In the genomic region with DNA sequence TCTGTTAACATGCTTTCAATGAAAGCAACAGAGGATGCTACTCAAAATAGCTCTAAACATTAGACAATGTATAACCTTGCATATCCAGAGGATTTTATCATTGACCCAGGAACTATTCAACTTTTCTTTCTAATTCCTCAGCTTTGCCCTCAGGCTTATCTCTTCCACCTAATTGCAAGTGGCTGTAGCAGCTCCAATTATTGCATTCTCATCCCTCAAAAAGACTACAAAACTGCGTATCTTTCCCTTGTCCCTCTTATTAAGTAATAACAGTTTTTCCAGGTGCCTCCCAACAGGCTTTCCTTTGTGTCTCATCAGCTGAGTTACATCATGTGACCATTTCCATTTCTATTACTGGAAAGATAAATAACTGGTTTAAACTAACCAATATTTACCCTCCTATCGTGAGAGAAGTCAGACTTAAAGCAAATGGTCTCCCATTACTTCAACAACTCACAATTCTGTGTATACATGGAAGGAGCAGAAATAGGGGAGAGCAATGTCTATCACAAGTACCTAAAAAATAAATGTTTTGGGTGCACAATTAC, we compare ENCODE assay signal across 23 cellular contexts.
DNase-seq lines count a peak whose midpoint lies in the region; ATAC-seq lines count a peak whose summit lies in the region.
"Had no signal": no experiment of that assay in that cellular context is flagged by ENCODE, and none has a peak within 500 bp of the region (broad histone marks: within the 10 kb centered on the region; RNA-seq: fewer than 3 reads in every experiment).

No MANE protein-coding gene starts in this region.

- CTCF ChIA-PET in activated CD4-positive, alpha-beta T cell treated with anti-CD3 and anti-CD28 coated beads, Interleukin-2, amount 10 ng/mL, durations not matched to agents 7 days and 5 days (lab: Charles Lee) = interaction anchor here (0.6 kb wide), 1 partner anchor 19 kb away, joined by 3 read pairs; no protein-coding TSS in a partner anchor
- CTCF ChIA-PET in naive thymus-derived CD4-positive, alpha-beta T cell (lab: Charles Lee) = interaction anchor here (0.7 to 1.5 kb wide), 7 partner anchors 9 to 249 kb away, joined by 3 to 6 read pairs (median 3); partner anchors contain the start of gene MBNL1

- peak overlapping the region; percentile 0 for H3K27ac Mint-ChIP-seq in activated CD4-positive, alpha-beta T cell treated with anti-CD3 and anti-CD28 coated beads, Interleukin-2, amount 10 ng/mL, durations not matched to agents 7 days and 5 days
- H3K27ac Mint-ChIP-seq in naive thymus-derived CD4-positive, alpha-beta T cell = peak overlapping the region in 8 of 9 donors; percentile 18 to 97 (median 84)
- H3K27ac Mint-ChIP-seq: activated CD8-positive, alpha-beta T cell treated with anti-CD3 and anti-CD28 coated beads for 36 hours; progenitor cell of endocrine pancreas; T-helper 2 cell treated with Interferon-gamma antibody and Interleukin-4, amounts not matched to agents 5 μg/mL and 100 μg/mL, for 36 hours had no signal

- no peak overlapping the region for H3K4me3 Mint-ChIP-seq in activated CD4-positive, alpha-beta T cell treated with anti-CD3 and anti-CD28 coated beads, Interleukin-2, amount 10 ng/mL, durations not matched to agents 7 days and 5 days
- peak overlapping the region in 6 of 10 donors; percentile 4 to 64 (median 32) for H3K4me3 Mint-ChIP-seq in naive thymus-derived CD4-positive, alpha-beta T cell
- H3K4me3 Mint-ChIP-seq: activated CD8-positive, alpha-beta T cell treated with anti-CD3 and anti-CD28 coated beads for 36 hours; activated T-cell treated with anti-CD3 and anti-CD28 coated beads, Interleukin-2, amount 50 U/mL, for 4 hours; neural crest cell; T-helper 2 cell treated with Interferon-gamma antibody and Interleukin-4, amounts not matched to agents 5 μg/mL and 100 μg/mL, for 36 hours had no signal

- H3K9me3 ChIP-seq in naive thymus-derived CD4-positive, alpha-beta T cell (ENCODE audit: control insufficient read depth in 2 of 3, low read length in 3 of 3) = no peaks in the 10 kb centered on the region
- H3K9me3 ChIP-seq: BLaER1 treated with 17β-estradiol and CSF1 and Interleukin-3, amounts not matched to agents 10 nM and 100 nM; left ventricle myocardium inferior; upper lobe of left lung had no signal

- no peak for DNase-seq in activated CD4-positive, alpha-beta T cell treated with anti-CD3 and anti-CD28 coated beads, Interleukin-2, amount 10 ng/mL, durations not matched to agents 7 days and 5 days
- DNase-seq in activated CD4-positive, alpha-beta T cell treated with anti-CD3 and anti-CD28 coated beads, Interleukin-2, amount 50 U/mL, for 4 hours = no peak
- DNase-seq in DMS53 treated with DMSO at 0.1 percent for 48 hours (lab: John Stamatoyannopoulos, UW; ENCODE audit: unreplicated experiment) (peak; percentile 23), SHP77 treated with DMSO at 0.1 percent for 48 hours (lab: John Stamatoyannopoulos, UW) (peak; percentile 49), NCI-H345 (lab: John Stamatoyannopoulos, UW) (no peak), occipital lobe (lab: John Stamatoyannopoulos, UW) (no peak)
- DNase-seq in naive thymus-derived CD4-positive, alpha-beta T cell = no peak
- DNase-seq: activated CD8-positive, alpha-beta T cell treated with anti-CD3 and anti-CD28 coated beads for 36 hours; activated T-cell treated with anti-CD3 and anti-CD28 coated beads, Interleukin-2, amount 50 U/mL, for 4 hours; brain microvascular endothelial cell; effector CD8-positive, alpha-beta T cell; foreskin keratinocyte; Karpas-422; left ventricle myocardium inferior; MV-4-11; NCI-H2029; upper lobe of left lung had no signal

- no peak for ATAC-seq in naive thymus-derived CD4-positive, alpha-beta T cell
- ATAC-seq in HG03095 (IDR thresholded peaks at IDR 0.05; ENCODE audit: unreplicated experiment) = no peak
- ATAC-seq: activated CD8-positive, alpha-beta T cell treated with anti-CD3 and anti-CD28 coated beads for 36 hours; activated T-cell treated with anti-CD3 and anti-CD28 coated beads, Interleukin-2, amount 50 U/mL, for 4 hours; foreskin keratinocyte had no signal

- H3K36me3 ChIP-seq in naive thymus-derived CD4-positive, alpha-beta T cell (ENCODE audit: control insufficient read depth in 2 of 3, insufficient read depth in 3 of 3, low read length in 3 of 3) = no peaks in the 10 kb centered on the region
- H3K36me3 ChIP-seq: BLaER1 treated with 17β-estradiol and CSF1 and Interleukin-3, amounts not matched to agents 10 nM and 100 nM; brain microvascular endothelial cell; left ventricle myocardium inferior; upper lobe of left lung had no signal

- POLR2A ChIA-PET in activated CD4-positive, alpha-beta T cell treated with anti-CD3 and anti-CD28 coated beads, Interleukin-2, amount 10 ng/mL, durations not matched to agents 7 days and 5 days (lab: Charles Lee) = no interaction called here
- POLR2A ChIA-PET in naive thymus-derived CD4-positive, alpha-beta T cell (lab: Charles Lee) = interaction anchor here (0.5 to 9.7 kb wide), 10 partner anchors 13 to 112 kb away, joined by 3 to 147 read pairs (median 3); partner anchors contain the start of gene MBNL1

- H3K36me3 Mint-ChIP-seq in activated CD4-positive, alpha-beta T cell treated with anti-CD3 and anti-CD28 coated beads, Interleukin-2, amount 10 ng/mL, durations not matched to agents 7 days and 5 days (ENCODE audit: low read depth) = no peaks in the 10 kb centered on the region
- peaks cover 0 to 9% (median 0%) of the 10 kb centered on the region in 5 donors for H3K36me3 Mint-ChIP-seq in naive thymus-derived CD4-positive, alpha-beta T cell

- H3K27me3 ChIP-seq in naive thymus-derived CD4-positive, alpha-beta T cell (ENCODE audit: control insufficient read depth in 2 of 2, insufficient read depth in 2 of 2, low read length in 2 of 2) = no peaks in the 10 kb centered on the region
- H3K27me3 ChIP-seq: BLaER1 treated with 17β-estradiol and CSF1 and Interleukin-3, amounts not matched to agents 10 nM and 100 nM; brain microvascular endothelial cell; foreskin keratinocyte; upper lobe of left lung had no signal

- peaks cover 69% of the 10 kb centered on the region for H3K4me1 Mint-ChIP-seq in activated CD4-positive, alpha-beta T cell treated with anti-CD3 and anti-CD28 coated beads, Interleukin-2, amount 10 ng/mL, durations not matched to agents 7 days and 5 days
- H3K4me1 Mint-ChIP-seq in naive thymus-derived CD4-positive, alpha-beta T cell = peaks cover 40 to 83% (median 80%) of the 10 kb centered on the region in 7 donors
- H3K4me1 Mint-ChIP-seq: neural crest cell had no signal

- H3K27me3 Mint-ChIP-seq in activated CD4-positive, alpha-beta T cell treated with anti-CD3 and anti-CD28 coated beads, Interleukin-2, amount 10 ng/mL, durations not matched to agents 7 days and 5 days = no peaks in the 10 kb centered on the region
- no peaks in the 10 kb centered on the region for H3K27me3 Mint-ChIP-seq in naive thymus-derived CD4-positive, alpha-beta T cell
- H3K27me3 Mint-ChIP-seq: activated CD8-positive, alpha-beta T cell treated with anti-CD3 and anti-CD28 coated beads for 36 hours; progenitor cell of endocrine pancreas had no signal

- peak overlapping the region; percentile 47 for H3K27ac ChIP-seq in naive thymus-derived CD4-positive, alpha-beta T cell (ENCODE audit: low read depth, low read length)
- H3K27ac ChIP-seq: BLaER1 treated with 17β-estradiol and CSF1 and Interleukin-3, amounts not matched to agents 10 nM and 100 nM; brain microvascular endothelial cell; foreskin keratinocyte; left ventricle myocardium inferior; SK-N-MC; upper lobe of left lung had no signal

- intact Hi-C loops in naive thymus-derived CD4-positive, alpha-beta T cell (cut with micrococcal nuclease) = no loop called here

- H3K4me1 ChIP-seq in naive thymus-derived CD4-positive, alpha-beta T cell (ENCODE audit: control insufficient read depth in 2 of 2, insufficient read depth in 2 of 2, low read length in 2 of 2) = peaks cover 22 to 45% of the 10 kb centered on the region in 2 donors
- H3K4me1 ChIP-seq: foreskin keratinocyte, left ventricle myocardium inferior had no signal

- no peaks in the 10 kb centered on the region for H3K9me3 Mint-ChIP-seq in activated CD4-positive, alpha-beta T cell treated with anti-CD3 and anti-CD28 coated beads, Interleukin-2, amount 10 ng/mL, durations not matched to agents 7 days and 5 days
- peaks cover 0 to 1% (median 0%) of the 10 kb centered on the region in 11 donors for H3K9me3 Mint-ChIP-seq in naive thymus-derived CD4-positive, alpha-beta T cell
- H3K9me3 Mint-ChIP-seq: activated CD8-positive, alpha-beta T cell treated with anti-CD3 and anti-CD28 coated beads for 36 hours; activated T-cell treated with anti-CD3 and anti-CD28 coated beads, Interleukin-2, amount 50 U/mL, for 4 hours; neural crest cell; T-helper 2 cell treated with Interferon-gamma antibody and Interleukin-4, amounts not matched to agents 5 μg/mL and 100 μg/mL, for 36 hours had no signal

- H3K4me3 ChIP-seq in naive thymus-derived CD4-positive, alpha-beta T cell (ENCODE audit: low read length) = no peak overlapping the region
- H3K4me3 ChIP-seq: BLaER1 treated with 17β-estradiol and CSF1 and Interleukin-3, amounts not matched to agents 10 nM and 100 nM; left ventricle myocardium inferior; SK-N-MC; upper lobe of left lung had no signal

Comparison
In these comparisons a context has a peak if more than half of its experiments do, and no peak if none do; other contexts are left out.
1. DNase-seq: peak in DMS53 treated with DMSO at 0.1 percent for 48 hours (single experiment) and SHP77 treated with DMSO at 0.1 percent for 48 hours (single experiment); none in activated CD4-positive, alpha-beta T cell treated with anti-CD3 and anti-CD28 coated beads, Interleukin-2, amount 10 ng/mL, durations not matched to agents 7 days and 5 days (single experiment), activated CD4-positive, alpha-beta T cell treated with anti-CD3 and anti-CD28 coated beads, Interleukin-2, amount 50 U/mL, for 4 hours (0 of 2), naive thymus-derived CD4-positive, alpha-beta T cell (0 of 9), NCI-H345 (single experiment) and occipital lobe (single experiment).